ENCODE assay signal across 16 cellular contexts in the genomic region with DNA sequence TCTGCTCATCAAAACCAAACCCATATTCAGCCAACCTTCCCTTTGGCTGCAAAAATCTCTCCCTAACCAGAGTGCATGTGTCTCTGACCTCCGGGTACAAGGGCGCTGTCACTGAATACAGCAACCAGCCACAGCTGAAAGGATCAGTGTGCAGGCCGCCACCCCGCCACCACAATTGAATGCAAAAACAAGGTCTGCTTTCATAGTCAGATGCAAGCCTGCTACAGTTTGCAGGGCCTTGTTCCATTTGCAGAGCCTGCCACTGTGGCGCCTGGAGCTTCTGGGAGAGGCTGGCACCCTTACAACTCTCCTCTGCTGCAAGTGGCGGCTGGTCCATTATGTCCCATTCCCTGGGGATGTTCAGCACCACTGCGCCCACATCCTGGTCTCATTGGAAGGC.
DNase-seq lines count a peak whose midpoint lies in the region.
"Had no signal": no experiment of that assay in that cellular context is flagged by ENCODE, and none has a peak within 500 bp of the region (broad histone marks: within the 10 kb centered on the region; RNA-seq: fewer than 3 reads in every experiment).

No MANE protein-coding gene starts in this region.

- DNase-seq in NCI-H1417 (lab: John Stamatoyannopoulos, UW) (peak in 2 of 3 experiments; percentile 21 to 45), NCI-H1417 treated with DMSO at 0.1 percent for 48 hours (lab: John Stamatoyannopoulos, UW) (no peak), NCI-H345 treated with DMSO at 0.1 percent for 48 hours (lab: John Stamatoyannopoulos, UW; ENCODE audit: unreplicated experiment) (peak; percentile 94), foreskin melanocyte (peak; percentile 73), putamen (ENCODE audit: low spot score) (peak; percentile 93), AG08396 (ENCODE audit: low spot score) (no peak), DMS53 (lab: John Stamatoyannopoulos, UW) (no peak), NOMO-1 treated with DMSO at 0.1 percent for 48 hours (lab: John Stamatoyannopoulos, UW; ENCODE audit: unreplicated experiment) (no peak)
- DNase-seq: 8988T; activated CD4-positive, alpha-beta memory T cell treated with anti-CD3 and anti-CD28 coated beads for 36 hours; adrenal gland; CD4-positive, alpha-beta T cell; mesenchymal stem cell; spleen; stimulated activated naive B cell treated with anti-CD40 and anti-IgM and Interleukin-4, amounts not matched to agents 10 μg/mL and 1 μg/mL and 100 μg/mL, for 72 hours; upper lobe of left lung had no signal

Comparison
In these comparisons a context has a peak if more than half of its experiments do, and no peak if none do; other contexts are left out.
1. DNase-seq: peak in NCI-H1417 (2 of 3), NCI-H345 treated with DMSO at 0.1 percent for 48 hours (single experiment), foreskin melanocyte (single experiment) and putamen (single experiment); none in NCI-H1417 treated with DMSO at 0.1 percent for 48 hours (single experiment), AG08396 (single experiment), DMS53 (single experiment) and NOMO-1 treated with DMSO at 0.1 percent for 48 hours (single experiment).